Comparison of ENCODE assay signal across 8 cellular contexts in genomic region chr6:37048851-37049734, GRCh38. TPM values are rescaled to one million over a fixed set of nuclear protein-coding genes. Genes with fewer than 3 reads are reported as not detected.
DNase-seq lines count a peak whose midpoint lies in the region; ATAC-seq, FAIRE-seq and TF ChIP-seq lines count a peak whose summit lies in the region.

No MANE protein-coding gene starts in this region.

- H3K27ac ChIP-seq in neural progenitor cell = no peak overlapping the region

- TF ChIP-seq CTCF in chondrocyte (IDR thresholded peaks at IDR 0.05) (no peak), neural progenitor cell (IDR thresholded peaks at IDR 0.05) (no peak), type B pancreatic cell (conservative IDR thresholded peaks at IDR 0.05) (no peak)

- no peaks in the 10 kb centered on the region for H3K79me2 ChIP-seq in neural progenitor cell (ENCODE audit: low read depth)

- H3K27me3 ChIP-seq in neural progenitor cell = no peaks in the 10 kb centered on the region

- FAIRE-seq in GM18507 (lab: Jason Lieb, UNC) = peak; percentile 73

- H3K4me1 ChIP-seq in neural progenitor cell = peaks cover 8% of the 10 kb centered on the region

- ATAC-seq in HG03095 (IDR thresholded peaks at IDR 0.05; ENCODE audit: unreplicated experiment) = peak; percentile 46
- peak; percentile 67 to 68 for ATAC-seq in activated CD4-positive, CD25-positive, alpha-beta regulatory T cell treated with anti-CD3 and anti-CD28 coated beads, Interleukin-2, amount 50 U/mL, for 24 hours

- DNase-seq in GM18507 (ENCODE audit: extremely low spot score, insufficient read length, low read depth) = no peak
- no peak for DNase-seq in chondrocyte (ENCODE audit: low spot score)
- DNase-seq in neural progenitor cell (ENCODE audit: low spot score) = no peak
- DNase-seq in type B pancreatic cell (ENCODE audit: extremely low spot score, unreplicated experiment) = no peak
- DNase-seq in NCI-H82 treated with DMSO at 0.1 percent for 48 hours (lab: John Stamatoyannopoulos, UW; ENCODE audit: unreplicated experiment) = no peak
- DNase-seq in NCI-H1048 (lab: John Stamatoyannopoulos, UW) = no peak

- H3K9ac ChIP-seq in neural progenitor cell = no peak overlapping the region

- H3K4me1 Mint-ChIP-seq in chondrocyte (ENCODE audit: low read depth) (peaks cover 18% of the 10 kb centered on the region), neural progenitor cell (peaks cover 30% of the 10 kb centered on the region), type B pancreatic cell (ENCODE audit: unreplicated experiment) (peaks cover 24% of the 10 kb centered on the region)

- H3K9me3 Mint-ChIP-seq in chondrocyte (ENCODE audit: low read depth) (no peaks in the 10 kb centered on the region), neural progenitor cell (no peaks in the 10 kb centered on the region), type B pancreatic cell (no peaks in the 10 kb centered on the region)

- H3K4me2 ChIP-seq in neural progenitor cell = no peak overlapping the region

- H3K36me3 Mint-ChIP-seq in chondrocyte (ENCODE audit: low read depth) = no peaks in the 10 kb centered on the region
- no peaks in the 10 kb centered on the region for H3K36me3 Mint-ChIP-seq in neural progenitor cell
- no peaks in the 10 kb centered on the region for H3K36me3 Mint-ChIP-seq in type B pancreatic cell

- peaks cover 11% of the 10 kb centered on the region for H3F3A ChIP-seq in neural progenitor cell (ENCODE audit: low read depth)

- H3K4me3 ChIP-seq in neural progenitor cell = no peak overlapping the region

- no peak overlapping the region for H2AFZ ChIP-seq in neural progenitor cell (replicated peaks)

- H3K27me3 Mint-ChIP-seq in chondrocyte (ENCODE audit: low read depth) (no peaks in the 10 kb centered on the region), neural progenitor cell (ENCODE audit: insufficient read depth, low read depth) (peaks cover 24% of the 10 kb centered on the region), type B pancreatic cell (no peaks in the 10 kb centered on the region)

- peak overlapping the region; percentile 39 for H3K27ac Mint-ChIP-seq in chondrocyte (ENCODE audit: unreplicated experiment)
- H3K27ac Mint-ChIP-seq in neural progenitor cell = peak overlapping the region; percentile 65
- peak overlapping the region; percentile 30 for H3K27ac Mint-ChIP-seq in type B pancreatic cell

- H3K36me3 ChIP-seq in neural progenitor cell = no peaks in the 10 kb centered on the region

- H3K4me3 Mint-ChIP-seq in chondrocyte (ENCODE audit: unreplicated experiment) (no peak overlapping the region), neural progenitor cell (no peak overlapping the region), type B pancreatic cell (no peak overlapping the region)

- H4K20me1 ChIP-seq in neural progenitor cell (ENCODE audit: low read depth) = peaks cover 4% of the 10 kb centered on the region

- H3K9me3 ChIP-seq in neural progenitor cell (ENCODE audit: low read depth) = no peaks in the 10 kb centered on the region

RNA-seq across cellular contexts. Expression of gene FGD2, which starts 43.6 kb away (rescaled TPM):
- total RNA-seq in chondrocyte (not detected in 3 replicates), neural progenitor cell (ENCODE audit: low replicate concordance) (0.06 and 0.12 TPM in 2 replicates), type B pancreatic cell (ENCODE audit: low replicate concordance) (0.10 TPM in 1 of 2 replicates, not detected in the other)
